ENCODE assay signal across 8 cellular contexts in genomic region chr5:139294372-139295165, GRCh38. TPM values are rescaled to one million over a fixed set of nuclear protein-coding genes. Genes with fewer than 3 reads are reported as not detected.
DNase-seq lines count a peak whose midpoint lies in the region; ATAC-seq and TF ChIP-seq lines count a peak whose summit lies in the region.

No MANE protein-coding gene starts in this region.

- H3K36me3 ChIP-seq in ES-I3 (ENCODE audit: insufficient read depth, low read length) (no peaks in the 10 kb centered on the region), Karpas-422 (ENCODE audit: insufficient read depth, low read length) (peaks cover 16% of the 10 kb centered on the region; the same call in 1 of the 2 replicates), left ventricle myocardium inferior (no peaks in the 10 kb centered on the region)

- intact Hi-C loops in left ventricle myocardium inferior (cut with micrococcal nuclease): no loop called here

- no peaks in the 10 kb centered on the region for H3K9me2 ChIP-seq in Karpas-422 (replicated peaks; ENCODE audit: insufficient read depth, low read length)

- DNase-seq in Karpas-422 (peak; percentile 89), amygdala (lab: John Stamatoyannopoulos, UW) (peak in 50 of 56 donors; percentile 14 to 83 (median 64)), left ventricle myocardium inferior (peak; percentile 78), progenitor cell of endocrine pancreas (ENCODE audit: low spot score, unreplicated experiment) (peak; percentile 73), GOT3 (lab: John Stamatoyannopoulos, UW) (no peak)

- H3K27me3 ChIP-seq in Karpas-422 (ENCODE audit: low read length) (no peaks in the 10 kb centered on the region), left ventricle myocardium inferior (ENCODE audit: low read depth) (no peaks in the 10 kb centered on the region)

- H3K27ac ChIP-seq in Karpas-422 (ENCODE audit: low read length) (peak overlapping the region; percentile 82), left ventricle myocardium inferior (replicated peaks) (peak overlapping the region; percentile 99)

- H3K27me3 Mint-ChIP-seq in progenitor cell of endocrine pancreas: peaks cover 3% of the 10 kb centered on the region

- H2AFZ ChIP-seq in Karpas-422 (ENCODE audit: low read length): no peak overlapping the region

- peaks cover 40% of the 10 kb centered on the region for H3K4me1 Mint-ChIP-seq in progenitor cell of endocrine pancreas (ENCODE audit: low read depth)

- H3K9ac ChIP-seq in ES-I3 (ENCODE audit: low read depth, low read length) (peak overlapping the region; percentile 92), Karpas-422 (ENCODE audit: low read length) (peak overlapping the region; percentile 97)

- TF ChIP-seq CTCF in left ventricle myocardium inferior (IDR thresholded peaks at IDR 0.05; ENCODE audit: borderline replicate concordance) (peak; percentile 30), progenitor cell of endocrine pancreas (IDR thresholded peaks at IDR 0.05; ENCODE audit: unreplicated experiment) (peak; percentile 40)

- peak overlapping the region; percentile 92 for H3K4me2 ChIP-seq in Karpas-422 (ENCODE audit: low read depth, low read length, poor library complexity, severe bottlenecking)

- peaks cover 1% of the 10 kb centered on the region for H3K36me3 Mint-ChIP-seq in progenitor cell of endocrine pancreas (ENCODE audit: insufficient read depth)

- H3K79me2 ChIP-seq in Karpas-422 (ENCODE audit: low read length): peaks cover 66% of the 10 kb centered on the region

- peaks cover 51% of the 10 kb centered on the region for H4K20me1 ChIP-seq in Karpas-422 (ENCODE audit: insufficient read depth, low read depth, low read length)

- H3K27ac Mint-ChIP-seq in progenitor cell of endocrine pancreas: peak overlapping the region; percentile 100

- H3K9me3 Mint-ChIP-seq in progenitor cell of endocrine pancreas (ENCODE audit: low read depth): no peaks in the 10 kb centered on the region

- H3K4me3 ChIP-seq in Karpas-422 (ENCODE audit: low read length) (peak overlapping the region; percentile 91), left ventricle myocardium inferior (peak overlapping the region; percentile 92)

- H3K9me3 ChIP-seq in ES-I3 (ENCODE audit: control insufficient read depth, insufficient read depth, low read length): no peaks in the 10 kb centered on the region
- H3K9me3 ChIP-seq in Karpas-422 (ENCODE audit: low read length): no peaks in the 10 kb centered on the region
- no peaks in the 10 kb centered on the region for H3K9me3 ChIP-seq in left ventricle myocardium inferior (replicated peaks)

- ATAC-seq in GM21737 (IDR thresholded peaks at IDR 0.05; ENCODE audit: unreplicated experiment) (peak; percentile 24), SK-N-SH treated with all-trans-retinoic acid at 6 μM for 48 hours (peak; percentile 70)

- H3K4me1 ChIP-seq in ES-I3 (ENCODE audit: insufficient read depth, low read length) (peaks cover 20% of the 10 kb centered on the region), Karpas-422 (ENCODE audit: low read length) (peaks cover 51% of the 10 kb centered on the region), left ventricle myocardium inferior (peaks cover 64% of the 10 kb centered on the region)

- peak overlapping the region; percentile 94 for H3K4me3 Mint-ChIP-seq in progenitor cell of endocrine pancreas (ENCODE audit: low read depth)

TF ChIP-seq in SK-N-SH treated with all-trans-retinoic acid at 6 μM for 48 hours, 23 proteins besides CTCF, POLR2A, EP300 and RAD21:
- TF ChIP-seq ARNTL (CRISPR knock-in tag; IDR thresholded peaks at IDR 0.05; ENCODE audit: borderline replicate concordance, low read depth): no peak
- TF ChIP-seq, protein P1, sequence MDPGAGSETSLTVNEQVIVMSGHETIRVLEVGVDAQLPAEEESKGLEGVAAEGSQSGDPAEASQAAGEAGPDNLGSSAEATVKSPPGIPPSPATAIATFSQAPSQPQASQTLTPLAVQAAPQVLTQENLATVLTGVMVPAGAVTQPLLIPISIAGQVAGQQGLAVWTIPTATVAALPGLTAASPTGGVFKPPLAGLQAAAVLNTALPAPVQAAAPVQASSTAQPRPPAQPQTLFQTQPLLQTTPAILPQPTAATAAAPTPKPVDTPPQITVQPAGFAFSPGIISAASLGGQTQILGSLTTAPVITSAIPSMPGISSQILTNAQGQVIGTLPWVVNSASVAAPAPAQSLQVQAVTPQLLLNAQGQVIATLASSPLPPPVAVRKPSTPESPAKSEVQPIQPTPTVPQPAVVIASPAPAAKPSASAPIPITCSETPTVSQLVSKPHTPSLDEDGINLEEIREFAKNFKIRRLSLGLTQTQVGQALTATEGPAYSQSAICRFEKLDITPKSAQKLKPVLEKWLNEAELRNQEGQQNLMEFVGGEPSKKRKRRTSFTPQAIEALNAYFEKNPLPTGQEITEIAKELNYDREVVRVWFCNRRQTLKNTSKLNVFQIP (CRISPR knock-in tag; IDR thresholded peaks at IDR 0.05; ENCODE audit: borderline replicate concordance, low read depth): peak; percentile 60; the same call in 1 of the 2 replicates
- TF ChIP-seq, protein P2, sequence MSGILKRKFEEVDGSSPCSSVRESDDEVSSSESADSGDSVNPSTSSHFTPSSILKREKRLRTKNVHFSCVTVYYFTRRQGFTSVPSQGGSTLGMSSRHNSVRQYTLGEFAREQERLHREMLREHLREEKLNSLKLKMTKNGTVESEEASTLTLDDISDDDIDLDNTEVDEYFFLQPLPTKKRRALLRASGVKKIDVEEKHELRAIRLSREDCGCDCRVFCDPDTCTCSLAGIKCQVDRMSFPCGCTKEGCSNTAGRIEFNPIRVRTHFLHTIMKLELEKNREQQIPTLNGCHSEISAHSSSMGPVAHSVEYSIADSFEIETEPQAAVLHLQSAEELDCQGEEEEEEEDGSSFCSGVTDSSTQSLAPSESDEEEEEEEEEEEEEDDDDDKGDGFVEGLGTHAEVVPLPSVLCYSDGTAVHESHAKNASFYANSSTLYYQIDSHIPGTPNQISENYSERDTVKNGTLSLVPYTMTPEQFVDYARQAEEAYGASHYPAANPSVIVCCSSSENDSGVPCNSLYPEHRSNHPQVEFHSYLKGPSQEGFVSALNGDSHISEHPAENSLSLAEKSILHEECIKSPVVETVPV (CRISPR knock-in tag; IDR thresholded peaks at IDR 0.05): no peak

RNA-seq across cellular contexts. Expression of gene MATR3, which starts 1.0 kb away (rescaled TPM):
- total RNA-seq in Karpas-422 (2014; rRNA removed; shearing (Covaris generic); ENCODE audit: low replicate concordance): 188 and 245 TPM in 2 replicates
- total RNA-seq in left ventricle myocardium inferior: 121 TPM
- 324 and 336 TPM in 2 replicates for total RNA-seq in progenitor cell of endocrine pancreas

RNA-seq across cellular contexts. Expression of gene PAIP2, which starts 47.1 kb away (rescaled TPM):
- 111 and 113 TPM in 2 replicates for total RNA-seq in Karpas-422 (2014; rRNA removed; shearing (Covaris generic); ENCODE audit: low replicate concordance)
- total RNA-seq in left ventricle myocardium inferior (148 TPM), progenitor cell of endocrine pancreas (92.3 and 97.4 TPM in 2 replicates)
